Comparison of ENCODE assay signal across 1 cellular context in genomic region chr3:182165234-182165633, GRCh38.
TF ChIP-seq lines count a peak whose summit lies in the region.

No MANE protein-coding gene starts in this region.

TF ChIP-seq in HepG2, 621 proteins besides CTCF, POLR2A, EP300 and RAD21:
- TF ChIP-seq TFAP4 (IDR thresholded peaks at IDR 0.05; ENCODE audit: borderline replicate concordance, low read depth) (no peak), KDM5B (CRISPR knock-in tag; IDR thresholded peaks at IDR 0.05; ENCODE audit: borderline replicate concordance) (no peak), ZNF337 (CRISPR knock-in tag; IDR thresholded peaks at IDR 0.05; ENCODE audit: borderline replicate concordance, low read depth) (no peak), PLSCR1 (CRISPR knock-in tag; IDR thresholded peaks at IDR 0.05; ENCODE audit: borderline replicate concordance) (no peak), ZNF205 (CRISPR knock-in tag; IDR thresholded peaks at IDR 0.05) (no peak), MAFK (conservative IDR thresholded peaks at IDR 0.05 in 1 of 2, IDR thresholded peaks at IDR 0.05 in 1 of 2; ENCODE audit: low read length in 2 of 2) (peak; percentile 46 to 75), MAFF (IDR thresholded peaks at IDR 0.05; ENCODE audit: low read depth, low read length) (peak; percentile 52), AHDC1 (CRISPR knock-in tag; IDR thresholded peaks at IDR 0.05; ENCODE audit: borderline replicate concordance) (no peak), ZUFSP (CRISPR knock-in tag; IDR thresholded peaks at IDR 0.05; ENCODE audit: borderline replicate concordance) (no peak), ZNF18 (CRISPR knock-in tag; IDR thresholded peaks at IDR 0.05; ENCODE audit: insufficient replicate concordance) (no peak), ZNF281 (CRISPR knock-in tag; IDR thresholded peaks at IDR 0.05; ENCODE audit: borderline replicate concordance) (no peak)
